9 cellular contexts compared by ENCODE assay signal in the genomic region with DNA sequence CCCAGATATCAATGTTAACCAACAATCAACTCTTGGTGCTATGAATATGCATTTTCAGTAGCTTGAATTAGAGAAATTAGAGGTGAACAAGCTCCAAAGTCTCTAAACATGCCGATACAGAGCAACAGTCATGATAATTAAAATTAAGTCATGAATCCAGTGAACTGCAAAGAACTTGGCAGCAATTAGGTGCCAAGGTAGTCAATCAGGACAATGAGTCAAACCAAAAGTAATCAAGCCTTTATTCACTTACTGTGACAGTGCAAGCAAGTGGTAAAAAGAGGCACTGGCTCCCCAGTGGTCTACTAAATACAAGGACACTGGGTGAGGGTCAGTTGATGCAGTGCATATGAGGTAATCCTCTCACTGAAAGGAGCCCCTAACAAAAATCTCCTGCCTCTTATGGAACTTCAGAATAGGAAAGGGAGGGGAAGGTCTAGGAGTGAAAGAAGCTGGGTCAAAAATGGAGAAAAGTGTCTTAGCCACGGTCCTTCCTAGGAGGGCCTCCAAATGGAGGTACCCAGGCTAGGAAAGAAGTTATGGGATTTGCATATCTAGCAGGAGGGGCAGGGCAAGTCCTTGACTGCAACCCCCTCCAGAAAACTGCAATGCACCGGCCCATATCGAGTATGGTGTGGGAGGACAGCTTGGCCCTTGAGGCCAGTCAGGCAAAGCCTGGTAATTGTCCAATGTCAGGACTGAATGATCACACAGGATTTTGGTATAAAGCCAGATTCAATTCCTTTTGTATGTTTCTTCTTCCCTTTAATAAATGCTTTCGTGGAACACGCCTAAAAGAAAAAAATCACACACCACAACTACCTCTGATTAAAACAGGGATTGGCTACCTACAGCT. TPM values are rescaled to one million over a fixed set of nuclear protein-coding genes. Genes with fewer than 3 reads are reported as not detected.
DNase-seq lines count a peak whose midpoint lies in the region; ATAC-seq and TF ChIP-seq lines count a peak whose summit lies in the region.
"Had no signal": no experiment of that assay in that cellular context is flagged by ENCODE, and none has a peak within 500 bp of the region (broad histone marks: within the 10 kb centered on the region; RNA-seq: fewer than 3 reads in every experiment).

No MANE protein-coding gene starts in this region.

- DNase-seq in SK-N-SH = no peak
- DNase-seq in activated CD8-positive, alpha-beta T cell treated with anti-CD3 and anti-CD28 coated beads, Interleukin-2, amount 10 ng/mL, durations not matched to agents 7 days and 5 days = no peak
- no peak for DNase-seq in dedifferentiated amniotic fluid mesenchymal stem cell (ENCODE audit: extremely low spot score)
- DNase-seq: T-helper 9 cell had no signal

- CTCF ChIA-PET in SK-N-SH (lab: Yijun Ruan, JAX) = interaction anchor here (0.6 to 7.9 kb wide), 3 partner anchors 17 to 458 kb away, joined by 3 to 37 read pairs (median 4); a partner anchor contains a TSS
- CTCF ChIA-PET in activated CD8-positive, alpha-beta T cell treated with anti-CD3 and anti-CD28 coated beads, Interleukin-2, amount 10 ng/mL, durations not matched to agents 7 days and 5 days (lab: Charles Lee) = interaction anchor here (0.7 to 4.0 kb wide), 3 partner anchors 17 to 370 kb away, joined by 3 to 31 read pairs (median 3); a partner anchor contains a TSS

- no peak for TF ChIP-seq CTCF in SK-N-SH (IDR thresholded peaks at IDR 0.05)

- H3K27me3 ChIP-seq in SK-N-SH (ENCODE audit: insufficient read depth) (no peaks in the 10 kb centered on the region), iPS-20b (ENCODE audit: insufficient read depth, low read length) (no peaks in the 10 kb centered on the region), stomach smooth muscle (ENCODE audit: control insufficient read depth in 1 of 2, insufficient read depth in 2 of 2, low read length in 2 of 2) (no peaks in the 10 kb centered on the region)

- H3K27ac ChIP-seq in SK-N-SH (ENCODE audit: low read depth in 2 of 2, low read length in 1 of 2) (peak overlapping the region in 1 of 2 experiments; percentile 53; a peak in 2 of 4 replicates), iPS-20b (ENCODE audit: low read length) (no peak overlapping the region), stomach smooth muscle (ENCODE audit: low read length) (no peak overlapping the region)

- H3K9ac ChIP-seq in SK-N-SH = peak overlapping the region; percentile 83
- H3K9ac ChIP-seq in iPS-20b (ENCODE audit: low read depth, low read length) = peak overlapping the region; percentile 94
- peak overlapping the region; percentile 97 to 100 for H3K9ac ChIP-seq in stomach smooth muscle (ENCODE audit: low read length in 2 of 2)

- peak overlapping the region; percentile 78 for H3K4me2 ChIP-seq in SK-N-SH

- no peaks in the 10 kb centered on the region for H3K9me2 ChIP-seq in SK-N-SH

- no peaks in the 10 kb centered on the region for H4K20me1 ChIP-seq in SK-N-SH (ENCODE audit: insufficient read depth)

- H2AFZ ChIP-seq in SK-N-SH (ENCODE audit: low read depth) = no peak overlapping the region

- peak overlapping the region; percentile 96 to 99 for H3K4me3 ChIP-seq in SK-N-SH (ENCODE audit: low read depth in 2 of 2, low read length in 1 of 2)
- H3K4me3 ChIP-seq in iPS-20b (ENCODE audit: low read length) = peak overlapping the region; percentile 93
- peak overlapping the region; percentile 86 to 100 for H3K4me3 ChIP-seq in stomach smooth muscle (ENCODE audit: low read length in 2 of 2)

- H3K4me1 ChIP-seq in SK-N-SH (ENCODE audit: control insufficient read depth in 1 of 2, insufficient read depth in 2 of 2, low read depth in 1 of 2, low read length in 1 of 2) (peaks cover 9 to 12% of the 10 kb centered on the region in 2 experiments; a peak in 3 of 4 replicates), iPS-20b (ENCODE audit: insufficient read depth, low read length) (peaks cover 18% of the 10 kb centered on the region), stomach smooth muscle (ENCODE audit: control insufficient read depth, insufficient read depth, low read length) (peaks cover 9% of the 10 kb centered on the region)

- H3K4me1 Mint-ChIP-seq in activated CD8-positive, alpha-beta T cell treated with anti-CD3 and anti-CD28 coated beads, Interleukin-2, amount 10 ng/mL, durations not matched to agents 7 days and 5 days (ENCODE audit: low read depth) = peaks cover 42% of the 10 kb centered on the region

- WGBS in SK-N-SH (ENCODE audit: low lambda C conversion rate) = 19% methylated on average over 6 of the region's 6 CpGs

- H3K9me3 ChIP-seq in SK-N-SH (no peaks in the 10 kb centered on the region), iPS-20b (ENCODE audit: insufficient read depth, low read depth, low read length) (no peaks in the 10 kb centered on the region), stomach smooth muscle (ENCODE audit: control insufficient read depth in 2 of 2, low read length in 2 of 2) (no peaks in the 10 kb centered on the region)

- H3K79me2 ChIP-seq in SK-N-SH (ENCODE audit: insufficient read depth) = peaks cover 58% of the 10 kb centered on the region

- H3K4me3 Mint-ChIP-seq in activated CD8-positive, alpha-beta T cell treated with anti-CD3 and anti-CD28 coated beads, Interleukin-2, amount 10 ng/mL, durations not matched to agents 7 days and 5 days = peak overlapping the region; percentile 95

- TF ChIP-seq RAD21 in SK-N-SH (IDR thresholded peaks at IDR 0.05; ENCODE audit: low read length) = no peak

- POLR2A ChIA-PET in SK-N-SH (lab: Yijun Ruan, JAX) = no interaction called here
- POLR2A ChIA-PET in activated CD8-positive, alpha-beta T cell treated with anti-CD3 and anti-CD28 coated beads, Interleukin-2, amount 10 ng/mL, durations not matched to agents 7 days and 5 days (lab: Charles Lee) = interaction anchor here (3.8 to 3.9 kb wide), 2 partner anchors 10 to 17 kb away, joined by 27 to 65 read pairs; a partner anchor contains a TSS

- no peaks in the 10 kb centered on the region for H3K27me3 Mint-ChIP-seq in activated CD8-positive, alpha-beta T cell treated with anti-CD3 and anti-CD28 coated beads, Interleukin-2, amount 10 ng/mL, durations not matched to agents 7 days and 5 days (ENCODE audit: low read depth)

- ATAC-seq in SK-N-SH treated with all-trans-retinoic acid at 6 μM for 48 hours = no peak
- ATAC-seq in activated CD8-positive, alpha-beta T cell treated with anti-CD3 and anti-CD28 coated beads, Interleukin-2, amount 10 ng/mL, durations not matched to agents 7 days and 5 days = no peak
- no peak for ATAC-seq in HG03439 (IDR thresholded peaks at IDR 0.05; ENCODE audit: unreplicated experiment)
- no peak for ATAC-seq in HG03521 (IDR thresholded peaks at IDR 0.05; ENCODE audit: unreplicated experiment)

- H3K27ac Mint-ChIP-seq in activated CD8-positive, alpha-beta T cell treated with anti-CD3 and anti-CD28 coated beads, Interleukin-2, amount 10 ng/mL, durations not matched to agents 7 days and 5 days = peak overlapping the region; percentile 98

- no peak for TF ChIP-seq EP300 in SK-N-SH (IDR thresholded peaks at IDR 0.05; ENCODE audit: borderline replicate concordance in 1 of 2, low read depth in 1 of 2, low read length in 1 of 2)

- H3K9me3 Mint-ChIP-seq in activated CD8-positive, alpha-beta T cell treated with anti-CD3 and anti-CD28 coated beads, Interleukin-2, amount 10 ng/mL, durations not matched to agents 7 days and 5 days (ENCODE audit: insufficient read depth) = no peaks in the 10 kb centered on the region

- H3K36me3 ChIP-seq in SK-N-SH (replicated peaks in 1 of 2; ENCODE audit: control insufficient read depth in 1 of 2, insufficient read depth in 2 of 2, low read length in 1 of 2) (peaks cover 24 to 32% of the 10 kb centered on the region in 2 experiments), iPS-20b (ENCODE audit: insufficient read depth, low read depth, low read length) (peaks cover 44% of the 10 kb centered on the region), stomach smooth muscle (ENCODE audit: control insufficient read depth in 2 of 2, insufficient read depth in 2 of 2, low read length in 2 of 2) (peaks cover 2 to 8% of the 10 kb centered on the region in 2 donors)

- peaks cover 36% of the 10 kb centered on the region for H3K36me3 Mint-ChIP-seq in activated CD8-positive, alpha-beta T cell treated with anti-CD3 and anti-CD28 coated beads, Interleukin-2, amount 10 ng/mL, durations not matched to agents 7 days and 5 days (ENCODE audit: low read depth)

- H3F3A ChIP-seq in SK-N-SH (replicated peaks; ENCODE audit: insufficient read depth) = peaks cover 12% of the 10 kb centered on the region

TF ChIP-seq in SK-N-SH, 30 proteins besides CTCF, POLR2A, EP300 and RAD21:
- TF ChIP-seq RCOR1 (IDR thresholded peaks at IDR 0.05; ENCODE audit: low read length) (no peak), RXRA (IDR thresholded peaks at IDR 0.05; ENCODE audit: borderline replicate concordance, low read depth) (no peak)
- TF ChIP-seq, protein P1, sequence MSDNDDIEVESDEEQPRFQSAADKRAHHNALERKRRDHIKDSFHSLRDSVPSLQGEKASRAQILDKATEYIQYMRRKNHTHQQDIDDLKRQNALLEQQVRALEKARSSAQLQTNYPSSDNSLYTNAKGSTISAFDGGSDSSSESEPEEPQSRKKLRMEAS (IDR thresholded peaks at IDR 0.05; ENCODE audit: low read depth) = no peak

TF ChIP-seq in SK-N-SH treated with all-trans-retinoic acid at 6 μM for 48 hours, 23 proteins besides CTCF, POLR2A, EP300 and RAD21 (continues in another document):
- TF ChIP-seq ZNF70 (CRISPR knock-in tag; IDR thresholded peaks at IDR 0.05) = no peak
- TF ChIP-seq ARNTL (CRISPR knock-in tag; IDR thresholded peaks at IDR 0.05; ENCODE audit: borderline replicate concordance, low read depth) = no peak
- no peak for TF ChIP-seq TCF4 (CRISPR knock-in tag; IDR thresholded peaks at IDR 0.05; ENCODE audit: borderline replicate concordance)
- TF ChIP-seq CSDC2 (CRISPR knock-in tag; IDR thresholded peaks at IDR 0.05) = no peak

RNA-seq across cellular contexts. Expression of a gene that starts 1.5 kb away (rescaled TPM):
- polyA plus RNA-seq in SK-N-SH (2012; rRNA removed) = 3.8 and 5.3 TPM in 2 replicates
- 7.4 and 7.6 TPM in 2 replicates for polyA plus RNA-seq in SK-N-SH (2012; cell fraction: cytosol; rRNA removed)
- 3.0 and 5.3 TPM in 2 replicates for polyA plus RNA-seq in SK-N-SH (2012; cell fraction: nucleus; rRNA removed)
- 10 to 100 TPM; 34.0 to 35.1 TPM for total RNA-seq in activated CD8-positive, alpha-beta T cell treated with anti-CD3 and anti-CD28 coated beads, Interleukin-2, amount 10 ng/mL, durations not matched to agents 7 days and 5 days

RNA-seq across cellular contexts. Expression of a gene that starts 17.0 kb away (rescaled TPM):
- polyA plus RNA-seq in SK-N-SH (2012; rRNA removed) = 11.6 and 19.6 TPM in 2 replicates
- 11.5 and 11.8 TPM in 2 replicates for polyA plus RNA-seq in SK-N-SH (2012; cell fraction: cytosol; rRNA removed)
- polyA plus RNA-seq in SK-N-SH (2012; cell fraction: nucleus; rRNA removed) = 13.3 and 33.4 TPM in 2 replicates
- 10 to 100 TPM; 33.2 to 37.0 TPM for total RNA-seq in activated CD8-positive, alpha-beta T cell treated with anti-CD3 and anti-CD28 coated beads, Interleukin-2, amount 10 ng/mL, durations not matched to agents 7 days and 5 days
